In genomic region chr17:81683584-81684441, GRCh38 we compare ENCODE assay signal across 1 cellular context.
A peak's percentile ranks its signal among the peaks of the same experiment; 100 is the strongest.
TF ChIP-seq lines count a peak whose summit lies in the region.

A gene with protein sequence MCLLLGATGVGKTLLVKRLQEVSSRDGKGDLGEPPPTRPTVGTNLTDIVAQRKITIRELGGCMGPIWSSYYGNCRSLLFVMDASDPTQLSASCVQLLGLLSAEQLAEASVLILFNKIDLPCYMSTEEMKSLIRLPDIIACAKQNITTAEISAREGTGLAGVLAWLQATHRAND (minus strand): TSS chr17:81683797. CDS start chr17:81683753, 44 bp downstream.
A gene with protein sequence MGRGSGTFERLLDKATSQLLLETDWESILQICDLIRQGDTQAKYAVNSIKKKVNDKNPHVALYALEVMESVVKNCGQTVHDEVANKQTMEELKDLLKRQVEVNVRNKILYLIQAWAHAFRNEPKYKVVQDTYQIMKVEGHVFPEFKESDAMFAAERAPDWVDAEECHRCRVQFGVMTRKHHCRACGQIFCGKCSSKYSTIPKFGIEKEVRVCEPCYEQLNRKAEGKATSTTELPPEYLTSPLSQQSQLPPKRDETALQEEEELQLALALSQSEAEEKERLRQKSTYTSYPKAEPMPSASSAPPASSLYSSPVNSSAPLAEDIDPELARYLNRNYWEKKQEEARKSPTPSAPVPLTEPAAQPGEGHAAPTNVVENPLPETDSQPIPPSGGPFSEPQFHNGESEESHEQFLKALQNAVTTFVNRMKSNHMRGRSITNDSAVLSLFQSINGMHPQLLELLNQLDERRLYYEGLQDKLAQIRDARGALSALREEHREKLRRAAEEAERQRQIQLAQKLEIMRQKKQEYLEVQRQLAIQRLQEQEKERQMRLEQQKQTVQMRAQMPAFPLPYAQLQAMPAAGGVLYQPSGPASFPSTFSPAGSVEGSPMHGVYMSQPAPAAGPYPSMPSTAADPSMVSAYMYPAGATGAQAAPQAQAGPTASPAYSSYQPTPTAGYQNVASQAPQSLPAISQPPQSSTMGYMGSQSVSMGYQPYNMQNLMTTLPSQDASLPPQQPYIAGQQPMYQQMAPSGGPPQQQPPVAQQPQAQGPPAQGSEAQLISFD (plus strand): TSS chr17:81684011. CDS start chr17:81684067, 56 bp downstream.

TF ChIP-seq in A549, 52 proteins besides CTCF, POLR2A, EP300 and RAD21 (continued from another document):
- TF ChIP-seq, protein P1, sequence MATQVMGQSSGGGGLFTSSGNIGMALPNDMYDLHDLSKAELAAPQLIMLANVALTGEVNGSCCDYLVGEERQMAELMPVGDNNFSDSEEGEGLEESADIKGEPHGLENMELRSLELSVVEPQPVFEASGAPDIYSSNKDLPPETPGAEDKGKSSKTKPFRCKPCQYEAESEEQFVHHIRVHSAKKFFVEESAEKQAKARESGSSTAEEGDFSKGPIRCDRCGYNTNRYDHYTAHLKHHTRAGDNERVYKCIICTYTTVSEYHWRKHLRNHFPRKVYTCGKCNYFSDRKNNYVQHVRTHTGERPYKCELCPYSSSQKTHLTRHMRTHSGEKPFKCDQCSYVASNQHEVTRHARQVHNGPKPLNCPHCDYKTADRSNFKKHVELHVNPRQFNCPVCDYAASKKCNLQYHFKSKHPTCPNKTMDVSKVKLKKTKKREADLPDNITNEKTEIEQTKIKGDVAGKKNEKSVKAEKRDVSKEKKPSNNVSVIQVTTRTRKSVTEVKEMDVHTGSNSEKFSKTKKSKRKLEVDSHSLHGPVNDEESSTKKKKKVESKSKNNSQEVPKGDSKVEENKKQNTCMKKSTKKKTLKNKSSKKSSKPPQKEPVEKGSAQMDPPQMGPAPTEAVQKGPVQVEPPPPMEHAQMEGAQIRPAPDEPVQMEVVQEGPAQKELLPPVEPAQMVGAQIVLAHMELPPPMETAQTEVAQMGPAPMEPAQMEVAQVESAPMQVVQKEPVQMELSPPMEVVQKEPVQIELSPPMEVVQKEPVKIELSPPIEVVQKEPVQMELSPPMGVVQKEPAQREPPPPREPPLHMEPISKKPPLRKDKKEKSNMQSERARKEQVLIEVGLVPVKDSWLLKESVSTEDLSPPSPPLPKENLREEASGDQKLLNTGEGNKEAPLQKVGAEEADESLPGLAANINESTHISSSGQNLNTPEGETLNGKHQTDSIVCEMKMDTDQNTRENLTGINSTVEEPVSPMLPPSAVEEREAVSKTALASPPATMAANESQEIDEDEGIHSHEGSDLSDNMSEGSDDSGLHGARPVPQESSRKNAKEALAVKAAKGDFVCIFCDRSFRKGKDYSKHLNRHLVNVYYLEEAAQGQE (IDR thresholded peaks at IDR 0.05): peak; percentile 31; the same call in 1 of the 2 replicates
- TF ChIP-seq SREBF2 (IDR thresholded peaks at IDR 0.05): no peak
- TF ChIP-seq MAFK (IDR thresholded peaks at IDR 0.05; ENCODE audit: partially characterized antibody): peak; percentile 47
- TF ChIP-seq TP53 (CRISPR knock-in tag; IDR thresholded peaks at IDR 0.05): 0 out of 2 replicates have a peak, but pooled peaks have one; percentile 62
- TF ChIP-seq NPAS2 (CRISPR knock-in tag; IDR thresholded peaks at IDR 0.05; ENCODE audit: borderline replicate concordance): no peak
- TF ChIP-seq MYC (IDR thresholded peaks at IDR 0.05; ENCODE audit: borderline replicate concordance, low read length): peak; percentile 75
- TF ChIP-seq JUN (IDR thresholded peaks at IDR 0.05): peak; percentile 65 to 84
- TF ChIP-seq, protein P2, sequence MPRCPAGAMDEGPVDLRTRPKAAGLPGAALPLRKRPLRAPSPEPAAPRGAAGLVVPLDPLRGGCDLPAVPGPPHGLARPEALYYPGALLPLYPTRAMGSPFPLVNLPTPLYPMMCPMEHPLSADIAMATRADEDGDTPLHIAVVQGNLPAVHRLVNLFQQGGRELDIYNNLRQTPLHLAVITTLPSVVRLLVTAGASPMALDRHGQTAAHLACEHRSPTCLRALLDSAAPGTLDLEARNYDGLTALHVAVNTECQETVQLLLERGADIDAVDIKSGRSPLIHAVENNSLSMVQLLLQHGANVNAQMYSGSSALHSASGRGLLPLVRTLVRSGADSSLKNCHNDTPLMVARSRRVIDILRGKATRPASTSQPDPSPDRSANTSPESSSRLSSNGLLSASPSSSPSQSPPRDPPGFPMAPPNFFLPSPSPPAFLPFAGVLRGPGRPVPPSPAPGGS (IDR thresholded peaks at IDR 0.05): peak; percentile 63; the same call in 2 of the 3 replicates
- no peak for TF ChIP-seq ATOH8 (CRISPR knock-in tag; IDR thresholded peaks at IDR 0.05; ENCODE audit: low read depth)
